19 cellular contexts compared by ENCODE assay signal in the genomic region with DNA sequence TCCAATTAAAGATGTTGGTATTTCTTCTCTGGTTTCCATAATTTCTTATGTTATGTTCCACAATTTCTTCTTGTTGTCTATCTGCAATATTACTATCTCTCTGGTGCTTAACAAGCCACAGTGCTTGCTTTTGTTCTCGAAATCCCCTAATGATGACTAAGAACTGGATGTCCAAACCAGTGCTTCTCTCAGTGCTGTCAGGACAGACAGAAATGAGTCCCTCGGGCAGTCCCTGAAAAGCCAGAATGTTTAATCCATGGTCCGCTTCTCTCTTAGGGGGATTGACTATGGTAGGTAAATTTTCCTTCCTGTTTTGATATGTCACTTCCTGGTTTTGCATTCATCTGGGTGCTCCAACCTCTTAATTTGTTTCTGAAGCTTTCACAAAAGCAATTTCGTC.
A peak's percentile ranks its signal among the peaks of the same experiment; 100 is the strongest.
DNase-seq lines count a peak whose midpoint lies in the region; ATAC-seq lines count a peak whose summit lies in the region.
"Had no signal": no experiment of that assay in that cellular context is flagged by ENCODE, and none has a peak within 500 bp of the region (broad histone marks: within the 10 kb centered on the region; RNA-seq: fewer than 3 reads in every experiment).

No MANE protein-coding gene starts in this region.

- no peaks in the 10 kb centered on the region for H3K4me1 ChIP-seq in mesendoderm (ENCODE audit: control insufficient read depth, low read depth, low read length)
- H3K4me1 ChIP-seq: Caco-2 had no signal

- no peak overlapping the region for H3K9ac ChIP-seq in mesendoderm (ENCODE audit: low read length)

- H2BK5ac ChIP-seq in mesendoderm (ENCODE audit: low read length): no peak overlapping the region

- H3K36me3 ChIP-seq in mesendoderm (ENCODE audit: control insufficient read depth, insufficient read depth, low read length): no peaks in the 10 kb centered on the region
- H3K36me3 ChIP-seq: brain microvascular endothelial cell had no signal

- no peak overlapping the region for H3K4me3 ChIP-seq in mesendoderm (ENCODE audit: low read length)
- H3K4me3 ChIP-seq: hepatocyte had no signal

- no peak overlapping the region for H4K5ac ChIP-seq in mesendoderm (ENCODE audit: low read length)

- H3K18ac ChIP-seq in mesendoderm (ENCODE audit: low read length): no peak overlapping the region

- no peaks in the 10 kb centered on the region for H3K27me3 ChIP-seq in mesendoderm (ENCODE audit: insufficient read depth, low read length, poor library complexity)
- H3K27me3 ChIP-seq: brain microvascular endothelial cell, hepatocyte had no signal

- H3K56ac ChIP-seq in mesendoderm (ENCODE audit: low read length): no peak overlapping the region

- ATAC-seq in GM18517 (IDR thresholded peaks at IDR 0.05; ENCODE audit: unreplicated experiment): peak; percentile 53
- peak; percentile 94 for ATAC-seq in HG02623 (IDR thresholded peaks at IDR 0.05; ENCODE audit: unreplicated experiment)
- peak; percentile 68 for ATAC-seq in HG03354 (IDR thresholded peaks at IDR 0.05; ENCODE audit: poor library complexity, severe bottlenecking, unreplicated experiment)
- ATAC-seq in HG03520 (IDR thresholded peaks at IDR 0.05; ENCODE audit: unreplicated experiment): no peak
- ATAC-seq: activated naive CD4-positive, alpha-beta T cell treated with anti-CD3 and anti-CD28 coated beads, Interleukin-2, amount 50 U/mL, for 72 hours; sciatic nerve had no signal

- H2BK120ac ChIP-seq in mesendoderm (ENCODE audit: low read depth, low read length): no peak overlapping the region

- no peaks in the 10 kb centered on the region for H3K79me2 ChIP-seq in mesendoderm (ENCODE audit: control insufficient read depth, insufficient read depth, low read length)
- H3K79me2 ChIP-seq: hepatocyte had no signal

- no peak overlapping the region for H3K23ac ChIP-seq in mesendoderm (ENCODE audit: low read length)

- no peak overlapping the region for H3K4ac ChIP-seq in mesendoderm (ENCODE audit: low read depth, low read length)

- peak; percentile 2 for DNase-seq in amniotic epithelial cell (ENCODE audit: low read depth)
- no peak for DNase-seq in NCI-H1105 treated with DMSO at 0.1 percent for 48 hours (lab: John Stamatoyannopoulos, UW)
- DNase-seq in occipital lobe (lab: John Stamatoyannopoulos, UW): no peak
- DNase-seq in mesendoderm: no peak
- DNase-seq: brain microvascular endothelial cell; Caco-2; GDM1; H9; midbrain; NCI-H2171; SHP77; stimulated activated CD4-positive, alpha-beta T cell treated with anti-CD3 and anti-CD28 coated beads, Interleukin-2, amount 100 ng/mL, for 24 hours had no signal

- no peaks in the 10 kb centered on the region for H3K79me1 ChIP-seq in mesendoderm (ENCODE audit: low read length)

- H3K4me2 ChIP-seq in mesendoderm (ENCODE audit: low read length): no peak overlapping the region
- H3K4me2 ChIP-seq: hepatocyte had no signal

- no peak overlapping the region for H2BK15ac ChIP-seq in mesendoderm (replicated peaks; ENCODE audit: low read depth)

- WGBS in mesendoderm (ENCODE audit: extremely low coverage, insufficient coverage, low lambda C conversion rate): no CpG with 5 or more reads among the region's 4 CpGs

- no peak overlapping the region for H4K8ac ChIP-seq in mesendoderm (ENCODE audit: low read depth, low read length)

- H3K27ac ChIP-seq in mesendoderm (ENCODE audit: low read depth, low read length): no peak overlapping the region
- H3K27ac ChIP-seq: brain microvascular endothelial cell, hepatocyte had no signal

- no peak overlapping the region for H2AK5ac ChIP-seq in mesendoderm (ENCODE audit: low read length)
